Comparison of ENCODE assay signal across 20 cellular contexts in genomic region chr3:53856964-53857363, GRCh38. TPM values are rescaled to one million over a fixed set of nuclear protein-coding genes. Genes with fewer than 3 reads are reported as not detected.
DNase-seq lines count a peak whose midpoint lies in the region; ATAC-seq and FAIRE-seq lines count a peak whose summit lies in the region.
"Had no signal": no experiment of that assay in that cellular context is flagged by ENCODE, and none has a peak within 500 bp of the region (broad histone marks: within the 10 kb centered on the region; RNA-seq: fewer than 3 reads in every experiment).

No MANE protein-coding gene starts in this region.

- no peaks in the 10 kb centered on the region for H3K79me2 ChIP-seq in trophoblast cell (ENCODE audit: control insufficient read depth, insufficient read depth, low read length, poor library complexity)

- H3K4me1 ChIP-seq in trophoblast cell (ENCODE audit: control insufficient read depth in 1 of 2, insufficient read depth in 2 of 2, low read length in 2 of 2): no peaks in the 10 kb centered on the region
- H3K4me1 ChIP-seq: Caco-2 had no signal

- H4K91ac ChIP-seq in trophoblast cell (ENCODE audit: low read depth, low read length): no peak overlapping the region

- H3K27me3 ChIP-seq in trophoblast cell (ENCODE audit: insufficient read depth, low read length): no peaks in the 10 kb centered on the region

- no peak overlapping the region for H4K12ac ChIP-seq in trophoblast cell (ENCODE audit: low read depth, low read length)

- peaks cover 35% of the 10 kb centered on the region for H3K4me1 Mint-ChIP-seq in stimulated activated memory B cell treated with anti-CD40 and anti-IgM and Interleukin-4, amounts not matched to agents 10 μg/mL and 1 μg/mL and 100 μg/mL, for 72 hours
- H3K4me1 Mint-ChIP-seq: CD4-positive, CD25-positive, alpha-beta regulatory T cell; H9 had no signal

- no peaks in the 10 kb centered on the region for H3K9me3 ChIP-seq in trophoblast cell (ENCODE audit: insufficient read depth, low read depth, low read length)
- H3K9me3 ChIP-seq: Caco-2 had no signal

- H3K27me3 Mint-ChIP-seq in stimulated activated memory B cell treated with anti-CD40 and anti-IgM and Interleukin-4, amounts not matched to agents 10 μg/mL and 1 μg/mL and 100 μg/mL, for 72 hours: no peaks in the 10 kb centered on the region

- H3K4me3 ChIP-seq in trophoblast cell (ENCODE audit: low read depth, low read length): no peak overlapping the region

- H3K23ac ChIP-seq in trophoblast cell (ENCODE audit: low read length): no peak overlapping the region

- no peak overlapping the region for H3K27ac ChIP-seq in trophoblast cell (ENCODE audit: low read depth, low read length)

- H3K4me2 ChIP-seq in trophoblast cell (ENCODE audit: low read length): no peak overlapping the region

- no peak overlapping the region for H3K4ac ChIP-seq in trophoblast cell (ENCODE audit: low read depth, low read length)

- no peak overlapping the region for H2BK120ac ChIP-seq in trophoblast cell (ENCODE audit: insufficient read depth, low read length, poor library complexity)

- H3K36me3 Mint-ChIP-seq in stimulated activated memory B cell treated with anti-CD40 and anti-IgM and Interleukin-4, amounts not matched to agents 10 μg/mL and 1 μg/mL and 100 μg/mL, for 72 hours: peaks cover 54% of the 10 kb centered on the region

- no peaks in the 10 kb centered on the region for H3K9me3 Mint-ChIP-seq in stimulated activated memory B cell treated with anti-CD40 and anti-IgM and Interleukin-4, amounts not matched to agents 10 μg/mL and 1 μg/mL and 100 μg/mL, for 72 hours
- H3K9me3 Mint-ChIP-seq: CD4-positive, CD25-positive, alpha-beta regulatory T cell; H9 had no signal

- H2BK5ac ChIP-seq in trophoblast cell (ENCODE audit: low read depth, low read length, poor library complexity): no peak overlapping the region

- no peak overlapping the region for H3K9ac ChIP-seq in trophoblast cell (ENCODE audit: low read length)

- whole genome bisulfite sequencing in trophoblast cell (ENCODE audit: extremely low coverage, insufficient coverage, insufficient read length): no CpG with 5 or more reads among the region's 7 CpGs

- H3K27ac Mint-ChIP-seq in stimulated activated memory B cell treated with anti-CD40 and anti-IgM and Interleukin-4, amounts not matched to agents 10 μg/mL and 1 μg/mL and 100 μg/mL, for 72 hours: peak overlapping the region; percentile 44
- H3K27ac Mint-ChIP-seq: CD4-positive, CD25-positive, alpha-beta regulatory T cell; H9 had no signal

- H2BK12ac ChIP-seq in trophoblast cell (ENCODE audit: low read length): no peak overlapping the region

- no peak overlapping the region for H4K8ac ChIP-seq in trophoblast cell (ENCODE audit: low read depth, low read length)

- H2AFZ ChIP-seq in trophoblast cell (ENCODE audit: insufficient read depth, low read length, poor library complexity): no peak overlapping the region

- H3K79me1 ChIP-seq in trophoblast cell (ENCODE audit: low read length): no peaks in the 10 kb centered on the region

- H2AK5ac ChIP-seq in trophoblast cell (ENCODE audit: low read length): no peak overlapping the region

- peak; percentile 51 for ATAC-seq in GM21786 (IDR thresholded peaks at IDR 0.05; ENCODE audit: unreplicated experiment)
- ATAC-seq in stimulated activated memory B cell treated with anti-CD40 and anti-IgM and Interleukin-4, amounts not matched to agents 10 μg/mL and 1 μg/mL and 100 μg/mL, for 72 hours: peak; percentile 73
- ATAC-seq: Right ventricle myocardium inferior had no signal

- FAIRE-seq in GM18507 (lab: Jason Lieb, UNC): peak; percentile 75
- FAIRE-seq: G401.6, RCC 7860 had no signal

- no peak overlapping the region for H3K18ac ChIP-seq in trophoblast cell (ENCODE audit: low read length)

- no peak overlapping the region for H3K4me3 Mint-ChIP-seq in stimulated activated memory B cell treated with anti-CD40 and anti-IgM and Interleukin-4, amounts not matched to agents 10 μg/mL and 1 μg/mL and 100 μg/mL, for 72 hours
- H3K4me3 Mint-ChIP-seq: CD4-positive, CD25-positive, alpha-beta regulatory T cell; H9 had no signal

- peaks cover 0 to 3% of the 10 kb centered on the region in 2 experiments for H3K36me3 ChIP-seq in trophoblast cell (ENCODE audit: control insufficient read depth in 1 of 2, insufficient read depth in 2 of 2, low read length in 2 of 2)

- DNase-seq in GM18507 (ENCODE audit: extremely low spot score, insufficient read length, low read depth) (no peak), MV-4-11 (lab: John Stamatoyannopoulos, UW) (peak; percentile 57), NCI-H446 (lab: John Stamatoyannopoulos, UW) (no peak), trophoblast cell (no peak), HCEC 1CT (no peak)
- DNase-seq: Caco-2; CD4-positive, CD25-positive, alpha-beta regulatory T cell; H9; KG1; NCI-H1092; NCI-H146; NCI-H2029 treated with DMSO at 0.1 percent for 48 hours; NCI-H2171; NCI-H69; NK-92 treated with Interleukin-12 subunit alpha and Interleukin-12 subunit beta, amount 100 ng/mL, for 24 hours had no signal

- H3K14ac ChIP-seq in trophoblast cell (ENCODE audit: low read length): no peak overlapping the region

RNA-seq across cellular contexts. Expression of gene IL17RB, which starts 10.6 kb away (rescaled TPM):
- 1.2 and 1.3 TPM in 2 replicates for polyA plus RNA-seq in trophoblast cell (2013)

RNA-seq across cellular contexts. Expression of gene CHDH, which starts 10.7 kb away (rescaled TPM):
- 0.40 and 0.55 TPM in 2 replicates for polyA plus RNA-seq in trophoblast cell (2013)

RNA-seq across cellular contexts. Expression of gene ACTR8, which starts 25.0 kb away (rescaled TPM):
- polyA plus RNA-seq in trophoblast cell (2013): 13.0 and 15.2 TPM in 2 replicates

RNA-seq across cellular contexts. Expression of gene SELENOK, which starts 34.7 kb away (rescaled TPM):
- polyA plus RNA-seq in trophoblast cell (2013): 90.3 and 101 TPM in 2 replicates
